ENCODE assay signal across 1 cellular context in genomic region chr5:83711982-83712601, GRCh38.
TF ChIP-seq lines count a peak whose summit lies in the region.

No MANE protein-coding gene starts in this region.

TF ChIP-seq in liver, 16 proteins besides CTCF, POLR2A, EP300 and RAD21 (continued from another document):
- TF ChIP-seq, protein P1, sequence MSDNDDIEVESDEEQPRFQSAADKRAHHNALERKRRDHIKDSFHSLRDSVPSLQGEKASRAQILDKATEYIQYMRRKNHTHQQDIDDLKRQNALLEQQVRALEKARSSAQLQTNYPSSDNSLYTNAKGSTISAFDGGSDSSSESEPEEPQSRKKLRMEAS (IDR thresholded peaks at IDR 0.05), result no peak
